ENCODE assay signal across 1 cellular context in genomic region chrX:70434352-70434866, GRCh38.
TF ChIP-seq lines count a peak whose summit lies in the region.

No MANE protein-coding gene starts in this region.

TF ChIP-seq in K562, 482 proteins besides CTCF, POLR2A, EP300 and RAD21 (continued from another document):
- TF ChIP-seq ZNF318 (IDR thresholded peaks at IDR 0.05; ENCODE audit: borderline replicate concordance in 1 of 2, low read depth in 1 of 2): no peak
